1 cellular context compared by ENCODE assay signal in genomic region chr15:77747175-77748077, GRCh38.
TF ChIP-seq lines count a peak whose summit lies in the region.

No MANE protein-coding gene starts in this region.

TF ChIP-seq in H1, 55 proteins besides CTCF, POLR2A, EP300 and RAD21:
- TF ChIP-seq MAFK (IDR thresholded peaks at IDR 0.05; ENCODE audit: low read depth, low read length) = no peak
- no peak for TF ChIP-seq TAF7 (optimal IDR thresholded peaks at IDR 0.05; ENCODE audit: borderline replicate concordance, low read depth, low read length)
- TF ChIP-seq RXRA (IDR thresholded peaks at IDR 0.05; ENCODE audit: insufficient read depth, low read depth, low read length) = no peak
- TF ChIP-seq FOSL1 (IDR thresholded peaks at IDR 0.05; ENCODE audit: insufficient read depth, low read depth, low read length) = no peak
- TF ChIP-seq, protein P1, sequence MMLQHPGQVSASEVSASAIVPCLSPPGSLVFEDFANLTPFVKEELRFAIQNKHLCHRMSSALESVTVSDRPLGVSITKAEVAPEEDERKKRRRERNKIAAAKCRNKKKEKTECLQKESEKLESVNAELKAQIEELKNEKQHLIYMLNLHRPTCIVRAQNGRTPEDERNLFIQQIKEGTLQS (IDR thresholded peaks at IDR 0.05; ENCODE audit: insufficient read depth, low read depth, low read length) = no peak
- no peak for TF ChIP-seq SIX5 (IDR thresholded peaks at IDR 0.05; ENCODE audit: low read depth, low read length)
- TF ChIP-seq ATF2 (IDR thresholded peaks at IDR 0.05; ENCODE audit: low read length) = no peak
- TF ChIP-seq TCF12 (IDR thresholded peaks at IDR 0.05; ENCODE audit: low read depth, low read length) = no peak
- TF ChIP-seq CHD1 (IDR thresholded peaks at IDR 0.05; ENCODE audit: low read depth, low read length) = no peak
- TF ChIP-seq CBX8 (IDR thresholded peaks at IDR 0.05; ENCODE audit: borderline replicate concordance, low read depth, low read length) = no peak
- TF ChIP-seq POLR2AphosphoS5 (IDR thresholded peaks at IDR 0.05; ENCODE audit: low read depth, low read length) = no peak
- no peak for TF ChIP-seq RNF2 (IDR thresholded peaks at IDR 0.05; ENCODE audit: borderline replicate concordance, low read depth, low read length, missing control alignments, poor library complexity, severe bottlenecking)
- TF ChIP-seq SP4 (IDR thresholded peaks at IDR 0.05; ENCODE audit: low read length) = no peak
- no peak for TF ChIP-seq PHF8 (conservative IDR thresholded peaks at IDR 0.05; ENCODE audit: low read depth, low read length)
- TF ChIP-seq, protein P2, sequence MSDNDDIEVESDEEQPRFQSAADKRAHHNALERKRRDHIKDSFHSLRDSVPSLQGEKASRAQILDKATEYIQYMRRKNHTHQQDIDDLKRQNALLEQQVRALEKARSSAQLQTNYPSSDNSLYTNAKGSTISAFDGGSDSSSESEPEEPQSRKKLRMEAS (IDR thresholded peaks at IDR 0.05) = no peak
- no peak for TF ChIP-seq GABPA (IDR thresholded peaks at IDR 0.05; ENCODE audit: borderline replicate concordance, insufficient read depth, low read length)
- no peak for TF ChIP-seq HDAC6 (IDR thresholded peaks at IDR 0.05; ENCODE audit: low read depth, low read length)
- TF ChIP-seq USF2 (IDR thresholded peaks at IDR 0.05; ENCODE audit: low read length) = no peak
- TF ChIP-seq RFX5 (IDR thresholded peaks at IDR 0.05; ENCODE audit: borderline replicate concordance, low read depth, low read length) = no peak
